In the genomic region with DNA sequence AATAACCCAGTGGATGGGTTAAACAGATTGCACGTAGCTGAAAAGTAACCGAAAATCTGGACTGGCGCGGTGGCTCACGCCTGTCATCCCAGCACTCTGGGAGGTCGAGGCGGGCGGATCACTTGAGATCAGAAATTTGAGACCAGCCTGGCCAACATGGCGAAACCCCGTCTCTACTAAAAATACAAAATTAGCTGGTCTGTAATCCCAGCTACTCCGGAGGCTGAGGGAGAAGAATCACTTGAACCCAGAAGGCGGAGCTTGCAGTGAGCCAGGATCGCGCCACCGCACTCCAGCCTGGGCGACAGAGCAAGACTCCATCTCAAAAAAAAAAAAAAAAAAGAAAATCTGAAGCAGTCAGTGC, we compare ENCODE assay signal across 8 cellular contexts. TPM values are rescaled to one million over a fixed set of nuclear protein-coding genes. Genes with fewer than 3 reads are reported as not detected.
A peak's percentile ranks its signal among the peaks of the same experiment; 100 is the strongest.
DNase-seq lines count a peak whose midpoint lies in the region; ATAC-seq, FAIRE-seq and TF ChIP-seq lines count a peak whose summit lies in the region.
"Not testable (repeated sequence)": the region's sequence is repeated elsewhere in the genome, so short reads cannot be mapped to it uniquely, and the experiment has no call there.

No MANE protein-coding gene starts in this region.

- H4K20me1 ChIP-seq in astrocyte (ENCODE audit: insufficient read depth, low read length), result peaks cover 34% of the 10 kb centered on the region

- peak overlapping the region; percentile 99 for H3K4me2 ChIP-seq in astrocyte (ENCODE audit: low read length)

- H2AFZ ChIP-seq in ACC112 (ENCODE audit: low read length, unreplicated experiment), result peak overlapping the region; percentile 3
- H2AFZ ChIP-seq in astrocyte (ENCODE audit: low read depth, low read length), result peak overlapping the region; percentile 98

- H3K27me3 Mint-ChIP-seq in astrocyte (ENCODE audit: low read depth, unreplicated experiment), result not testable (repeated sequence)

- not testable (repeated sequence) for H3K27me3 ChIP-seq in ACC112 (ENCODE audit: insufficient read depth, low read length); astrocyte (ENCODE audit: insufficient read depth, low read length)

- H3K27ac ChIP-seq in ACC112 (ENCODE audit: low read depth, low read length) (peak overlapping the region; percentile 76), KOPT-K1 (ENCODE audit: low read depth, low read length, poor library complexity, severe bottlenecking) (peak overlapping the region; percentile 71), astrocyte (ENCODE audit: low read depth, low read length) (peak overlapping the region; percentile 92)

- not testable (repeated sequence) for H3K36me3 ChIP-seq in ACC112 (ENCODE audit: insufficient read depth, low read length); mucosa of descending colon (ENCODE audit: low read depth)
- peaks cover 49% of the 10 kb centered on the region for H3K36me3 ChIP-seq in KOPT-K1 (ENCODE audit: insufficient read depth, low read length)
- H3K36me3 ChIP-seq in astrocyte (ENCODE audit: insufficient read depth, low read length), result peaks cover 23% of the 10 kb centered on the region

- ATAC-seq in GM21447 (IDR thresholded peaks at IDR 0.05; ENCODE audit: unreplicated experiment) (peak; percentile 9), mucosa of descending colon (peak; percentile 28)

- not testable (repeated sequence) for TF ChIP-seq CTCF in astrocyte (IDR thresholded peaks at IDR 0.05; ENCODE audit: insufficient read depth, low read depth, low read length); fibroblast of villous mesenchyme (IDR thresholded peaks at IDR 0.05; ENCODE audit: insufficient read depth, low read depth, low read length); mucosa of descending colon (IDR thresholded peaks at IDR 0.05)

- H3K9me3 ChIP-seq in KOPT-K1 (ENCODE audit: insufficient read depth, low read length, poor library complexity, severe bottlenecking); astrocyte (ENCODE audit: insufficient read depth, low read depth, low read length); mucosa of descending colon: not testable (repeated sequence)

- H3K4me3 ChIP-seq in ACC112 (ENCODE audit: low read depth, low read length) (peak overlapping the region; percentile 93), astrocyte (ENCODE audit: insufficient read depth, low read depth, low read length) (peak overlapping the region; percentile 91), fibroblast of villous mesenchyme (ENCODE audit: low read depth, low read length) (peak overlapping the region; percentile 96), mucosa of descending colon (peak overlapping the region; percentile 78)

- H3K79me2 ChIP-seq in ACC112 (ENCODE audit: control insufficient read depth, insufficient read depth, low read length, unreplicated experiment), result peaks cover 49% of the 10 kb centered on the region
- peaks cover 46% of the 10 kb centered on the region for H3K79me2 ChIP-seq in astrocyte (ENCODE audit: insufficient read depth, low read length)

- H3K36me3 Mint-ChIP-seq in astrocyte (ENCODE audit: low read depth, unreplicated experiment), result peaks cover 10% of the 10 kb centered on the region

- H3K4me3 Mint-ChIP-seq in astrocyte (ENCODE audit: unreplicated experiment), result peak overlapping the region; percentile 99

- not testable (repeated sequence) for H3K9me3 Mint-ChIP-seq in astrocyte (ENCODE audit: unreplicated experiment)

- H3K27ac Mint-ChIP-seq in astrocyte (ENCODE audit: unreplicated experiment), result peak overlapping the region; percentile 95

- peaks cover 28% of the 10 kb centered on the region for H3K4me1 ChIP-seq in ACC112 (ENCODE audit: control insufficient read depth, insufficient read depth, low read length, unreplicated experiment)
- peaks cover 27% of the 10 kb centered on the region for H3K4me1 ChIP-seq in astrocyte (ENCODE audit: insufficient read depth, low read length)
- H3K4me1 ChIP-seq in mucosa of descending colon (ENCODE audit: low read depth), result peaks cover 11% of the 10 kb centered on the region

- DNase-seq in T follicular helper cell (ENCODE audit: low read depth) (peak; percentile 14), fibroblast of villous mesenchyme (ENCODE audit: low read depth) (peak; percentile 37)
- DNase-seq in astrocyte (ENCODE audit: low read depth); mucosa of descending colon: not testable (repeated sequence)
- peak; percentile 5 to 7 for DNase-seq in stimulated activated CD4-positive, alpha-beta T cell treated with anti-CD3 and anti-CD28 coated beads, Interleukin-15, amount 100 ng/mL, for 1 hour (ENCODE audit: low read depth in 1 of 2, low spot score in 1 of 2)

- FAIRE-seq in astrocyte (lab: Jason Lieb, UNC), result not testable (repeated sequence)

- intact Hi-C loops in mucosa of descending colon (cut with DNase I, micrococcal nuclease), result not testable (repeated sequence)

- peaks cover 28% of the 10 kb centered on the region for H3K4me1 Mint-ChIP-seq in astrocyte (ENCODE audit: low read depth, unreplicated experiment)

- H3K9ac ChIP-seq in astrocyte (ENCODE audit: low read length), result peak overlapping the region; percentile 98

RNA-seq across cellular contexts. Expression of a gene that starts 0.7 kb away (rescaled TPM):
- total RNA-seq in astrocyte (85.5 and 92.4 TPM in 2 replicates), fibroblast of villous mesenchyme (37.1 and 61.5 TPM in 2 replicates), mucosa of descending colon (10 to 100 TPM; 76.2 to 82.5 (median 79.4) TPM)

RNA-seq across cellular contexts. Expression of a gene that starts 27.2 kb away (rescaled TPM):
- total RNA-seq in astrocyte (122 and 143 TPM in 2 replicates), fibroblast of villous mesenchyme (39.3 and 61.7 TPM in 2 replicates), mucosa of descending colon (10 to 100 TPM; 44.0 to 58.5 (median 57.3) TPM)
